In the genomic region with DNA sequence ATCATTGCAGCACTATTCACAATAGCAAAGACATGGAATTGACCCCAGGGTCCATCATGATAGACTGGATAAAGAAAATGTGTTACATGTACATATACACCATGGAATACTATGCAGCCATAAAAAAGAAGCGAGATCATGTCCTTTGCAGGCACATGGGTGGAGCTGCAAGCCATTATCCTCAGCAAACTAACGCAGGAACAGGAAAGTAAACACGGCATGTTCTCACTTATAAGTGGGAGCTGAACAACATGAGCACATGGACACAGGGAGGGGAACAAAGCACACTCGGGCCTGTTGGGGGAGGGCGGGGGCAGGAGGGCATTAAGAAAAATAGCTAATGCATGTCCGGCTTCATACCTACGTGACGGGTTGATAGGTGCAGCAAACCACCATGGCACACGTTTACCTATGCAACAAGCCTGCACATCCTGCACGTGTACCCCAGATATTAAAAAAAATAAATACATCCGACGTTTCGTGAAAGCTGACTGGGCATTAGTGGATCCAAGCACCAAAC, we compare ENCODE assay signal across 1 cellular context.
TF ChIP-seq lines count a peak whose summit lies in the region.

No MANE protein-coding gene starts in this region.

TF ChIP-seq in HepG2, 621 proteins besides CTCF, POLR2A, EP300 and RAD21 (continued from another document and continues in another):
- TF ChIP-seq, protein P1, sequence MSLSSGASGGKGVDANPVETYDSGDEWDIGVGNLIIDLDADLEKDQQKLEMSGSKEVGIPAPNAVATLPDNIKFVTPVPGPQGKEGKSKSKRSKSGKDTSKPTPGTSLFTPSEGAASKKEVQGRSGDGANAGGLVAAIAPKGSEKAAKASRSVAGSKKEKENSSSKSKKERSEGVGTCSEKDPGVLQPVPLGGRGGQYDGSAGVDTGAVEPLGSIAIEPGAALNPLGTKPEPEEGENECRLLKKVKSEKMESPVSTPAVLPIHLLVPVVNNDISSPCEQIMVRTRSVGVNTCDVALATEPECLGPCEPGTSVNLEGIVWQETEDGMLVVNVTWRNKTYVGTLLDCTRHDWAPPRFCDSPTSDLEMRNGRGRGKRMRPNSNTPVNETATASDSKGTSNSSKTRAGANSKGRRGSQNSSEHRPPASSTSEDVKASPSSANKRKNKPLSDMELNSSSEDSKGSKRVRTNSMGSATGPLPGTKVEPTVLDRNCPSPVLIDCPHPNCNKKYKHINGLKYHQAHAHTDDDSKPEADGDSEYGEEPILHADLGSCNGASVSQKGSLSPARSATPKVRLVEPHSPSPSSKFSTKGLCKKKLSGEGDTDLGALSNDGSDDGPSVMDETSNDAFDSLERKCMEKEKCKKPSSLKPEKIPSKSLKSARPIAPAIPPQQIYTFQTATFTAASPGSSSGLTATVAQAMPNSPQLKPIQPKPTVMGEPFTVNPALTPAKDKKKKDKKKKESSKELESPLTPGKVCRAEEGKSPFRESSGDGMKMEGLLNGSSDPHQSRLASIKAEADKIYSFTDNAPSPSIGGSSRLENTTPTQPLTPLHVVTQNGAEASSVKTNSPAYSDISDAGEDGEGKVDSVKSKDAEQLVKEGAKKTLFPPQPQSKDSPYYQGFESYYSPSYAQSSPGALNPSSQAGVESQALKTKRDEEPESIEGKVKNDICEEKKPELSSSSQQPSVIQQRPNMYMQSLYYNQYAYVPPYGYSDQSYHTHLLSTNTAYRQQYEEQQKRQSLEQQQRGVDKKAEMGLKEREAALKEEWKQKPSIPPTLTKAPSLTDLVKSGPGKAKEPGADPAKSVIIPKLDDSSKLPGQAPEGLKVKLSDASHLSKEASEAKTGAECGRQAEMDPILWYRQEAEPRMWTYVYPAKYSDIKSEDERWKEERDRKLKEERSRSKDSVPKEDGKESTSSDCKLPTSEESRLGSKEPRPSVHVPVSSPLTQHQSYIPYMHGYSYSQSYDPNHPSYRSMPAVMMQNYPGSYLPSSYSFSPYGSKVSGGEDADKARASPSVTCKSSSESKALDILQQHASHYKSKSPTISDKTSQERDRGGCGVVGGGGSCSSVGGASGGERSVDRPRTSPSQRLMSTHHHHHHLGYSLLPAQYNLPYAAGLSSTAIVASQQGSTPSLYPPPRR (CRISPR knock-in tag; IDR thresholded peaks at IDR 0.05; ENCODE audit: borderline replicate concordance), result peak; percentile 34
- TF ChIP-seq ZNF570 (CRISPR knock-in tag; IDR thresholded peaks at IDR 0.05; ENCODE audit: borderline replicate concordance), result no peak
- TF ChIP-seq ZMYM2 (CRISPR knock-in tag; IDR thresholded peaks at IDR 0.05), result peak; percentile 80; the same call in 1 of the 2 replicates
- TF ChIP-seq FOXA3 (CRISPR knock-in tag; IDR thresholded peaks at IDR 0.05), result peak; percentile 78
- TF ChIP-seq SIN3B (IDR thresholded peaks at IDR 0.05; ENCODE audit: low read length), result no peak
- TF ChIP-seq CCDC6 (CRISPR knock-in tag; IDR thresholded peaks at IDR 0.05), result peak; percentile 8; the same call in 1 of the 2 replicates
- TF ChIP-seq, protein P2, sequence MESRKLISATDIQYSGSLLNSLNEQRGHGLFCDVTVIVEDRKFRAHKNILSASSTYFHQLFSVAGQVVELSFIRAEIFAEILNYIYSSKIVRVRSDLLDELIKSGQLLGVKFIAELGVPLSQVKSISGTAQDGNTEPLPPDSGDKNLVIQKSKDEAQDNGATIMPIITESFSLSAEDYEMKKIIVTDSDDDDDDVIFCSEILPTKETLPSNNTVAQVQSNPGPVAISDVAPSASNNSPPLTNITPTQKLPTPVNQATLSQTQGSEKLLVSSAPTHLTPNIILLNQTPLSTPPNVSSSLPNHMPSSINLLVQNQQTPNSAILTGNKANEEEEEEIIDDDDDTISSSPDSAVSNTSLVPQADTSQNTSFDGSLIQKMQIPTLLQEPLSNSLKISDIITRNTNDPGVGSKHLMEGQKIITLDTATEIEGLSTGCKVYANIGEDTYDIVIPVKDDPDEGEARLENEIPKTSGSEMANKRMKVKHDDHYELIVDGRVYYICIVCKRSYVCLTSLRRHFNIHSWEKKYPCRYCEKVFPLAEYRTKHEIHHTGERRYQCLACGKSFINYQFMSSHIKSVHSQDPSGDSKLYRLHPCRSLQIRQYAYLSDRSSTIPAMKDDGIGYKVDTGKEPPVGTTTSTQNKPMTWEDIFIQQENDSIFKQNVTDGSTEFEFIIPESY (CRISPR knock-in tag; IDR thresholded peaks at IDR 0.05), result peak; percentile 43; the same call in 1 of the 2 replicates
- TF ChIP-seq, protein P3, sequence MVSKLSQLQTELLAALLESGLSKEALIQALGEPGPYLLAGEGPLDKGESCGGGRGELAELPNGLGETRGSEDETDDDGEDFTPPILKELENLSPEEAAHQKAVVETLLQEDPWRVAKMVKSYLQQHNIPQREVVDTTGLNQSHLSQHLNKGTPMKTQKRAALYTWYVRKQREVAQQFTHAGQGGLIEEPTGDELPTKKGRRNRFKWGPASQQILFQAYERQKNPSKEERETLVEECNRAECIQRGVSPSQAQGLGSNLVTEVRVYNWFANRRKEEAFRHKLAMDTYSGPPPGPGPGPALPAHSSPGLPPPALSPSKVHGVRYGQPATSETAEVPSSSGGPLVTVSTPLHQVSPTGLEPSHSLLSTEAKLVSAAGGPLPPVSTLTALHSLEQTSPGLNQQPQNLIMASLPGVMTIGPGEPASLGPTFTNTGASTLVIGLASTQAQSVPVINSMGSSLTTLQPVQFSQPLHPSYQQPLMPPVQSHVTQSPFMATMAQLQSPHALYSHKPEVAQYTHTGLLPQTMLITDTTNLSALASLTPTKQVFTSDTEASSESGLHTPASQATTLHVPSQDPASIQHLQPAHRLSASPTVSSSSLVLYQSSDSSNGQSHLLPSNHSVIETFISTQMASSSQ (IDR thresholded peaks at IDR 0.05; ENCODE audit: low read depth), result 0 out of 2 replicates have a peak, but pooled peaks have one; percentile 18
- TF ChIP-seq, protein P3 (CRISPR knock-in tag; IDR thresholded peaks at IDR 0.05; ENCODE audit: borderline replicate concordance), result no peak
- TF ChIP-seq, protein P4, sequence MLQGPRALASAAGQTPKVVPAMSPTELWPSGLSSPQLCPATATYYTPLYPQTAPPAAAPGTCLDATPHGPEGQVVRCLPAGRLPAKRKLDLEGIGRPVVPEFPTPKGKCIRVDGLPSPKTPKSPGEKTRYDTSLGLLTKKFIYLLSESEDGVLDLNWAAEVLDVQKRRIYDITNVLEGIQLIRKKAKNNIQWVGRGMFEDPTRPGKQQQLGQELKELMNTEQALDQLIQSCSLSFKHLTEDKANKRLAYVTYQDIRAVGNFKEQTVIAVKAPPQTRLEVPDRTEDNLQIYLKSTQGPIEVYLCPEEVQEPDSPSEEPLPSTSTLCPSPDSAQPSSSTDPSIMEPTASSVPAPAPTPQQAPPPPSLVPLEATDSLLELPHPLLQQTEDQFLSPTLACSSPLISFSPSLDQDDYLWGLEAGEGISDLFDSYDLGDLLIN (CRISPR knock-in tag; IDR thresholded peaks at IDR 0.05; ENCODE audit: borderline replicate concordance), result peak; percentile 20; the same call in 1 of the 2 replicates
- peak; percentile 27; the same call in 1 of the 2 replicates for TF ChIP-seq ZSCAN9 (CRISPR knock-in tag; IDR thresholded peaks at IDR 0.05; ENCODE audit: borderline replicate concordance)
- peak; percentile 65; the same call in 1 of the 2 replicates for TF ChIP-seq ZFP90 (CRISPR knock-in tag; IDR thresholded peaks at IDR 0.05; ENCODE audit: borderline replicate concordance)
- TF ChIP-seq ZNF841 (CRISPR knock-in tag; IDR thresholded peaks at IDR 0.05; ENCODE audit: borderline replicate concordance), result no peak
- TF ChIP-seq KDM6A (CRISPR knock-in tag; IDR thresholded peaks at IDR 0.05; ENCODE audit: low read depth), result 0 out of 2 replicates have a peak, but pooled peaks have one; percentile 32
- 0 out of 2 replicates have a peak, but pooled peaks have one; percentile 21 for TF ChIP-seq ZNF256 (CRISPR knock-in tag; conservative IDR thresholded peaks at IDR 0.05)
- TF ChIP-seq HNF4A (CRISPR knock-in tag; IDR thresholded peaks at IDR 0.05), result peak; percentile 27; the same call in 1 of the 2 replicates
- no peak for TF ChIP-seq ZSCAN31 (CRISPR knock-in tag; IDR thresholded peaks at IDR 0.05; ENCODE audit: low read depth)
- 0 out of 2 replicates have a peak, but pooled peaks have one; percentile 56 for TF ChIP-seq ZSCAN29 (CRISPR knock-in tag; conservative IDR thresholded peaks at IDR 0.05)
- TF ChIP-seq HOXA5 (CRISPR knock-in tag; IDR thresholded peaks at IDR 0.05), result 0 out of 2 replicates have a peak, but pooled peaks have one; percentile 49
- TF ChIP-seq, protein P5, sequence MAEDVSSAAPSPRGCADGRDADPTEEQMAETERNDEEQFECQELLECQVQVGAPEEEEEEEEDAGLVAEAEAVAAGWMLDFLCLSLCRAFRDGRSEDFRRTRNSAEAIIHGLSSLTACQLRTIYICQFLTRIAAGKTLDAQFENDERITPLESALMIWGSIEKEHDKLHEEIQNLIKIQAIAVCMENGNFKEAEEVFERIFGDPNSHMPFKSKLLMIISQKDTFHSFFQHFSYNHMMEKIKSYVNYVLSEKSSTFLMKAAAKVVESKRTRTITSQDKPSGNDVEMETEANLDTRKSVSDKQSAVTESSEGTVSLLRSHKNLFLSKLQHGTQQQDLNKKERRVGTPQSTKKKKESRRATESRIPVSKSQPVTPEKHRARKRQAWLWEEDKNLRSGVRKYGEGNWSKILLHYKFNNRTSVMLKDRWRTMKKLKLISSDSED (CRISPR knock-in tag; IDR thresholded peaks at IDR 0.05), result no peak
- 0 out of 2 replicates have a peak, but pooled peaks have one; percentile 11 for TF ChIP-seq ZNF430 (CRISPR knock-in tag; IDR thresholded peaks at IDR 0.05)
- TF ChIP-seq ZNF619 (CRISPR knock-in tag; IDR thresholded peaks at IDR 0.05), result 0 out of 2 replicates have a peak, but pooled peaks have one; percentile 6
- TF ChIP-seq STAG1 (CRISPR knock-in tag; IDR thresholded peaks at IDR 0.05), result no peak
- no peak for TF ChIP-seq CENPX (CRISPR knock-in tag; IDR thresholded peaks at IDR 0.05)
- peak; percentile 85 for TF ChIP-seq FOXK2 (IDR thresholded peaks at IDR 0.05)
- TF ChIP-seq ARNTL (CRISPR knock-in tag; IDR thresholded peaks at IDR 0.05), result peak; percentile 14; the same call in 1 of the 2 replicates
- TF ChIP-seq ADNP (CRISPR knock-in tag; IDR thresholded peaks at IDR 0.05), result peak; percentile 86
- TF ChIP-seq ZNF296 (CRISPR knock-in tag; conservative IDR thresholded peaks at IDR 0.05), result 0 out of 2 replicates have a peak, but pooled peaks have one; percentile 18
- TF ChIP-seq, protein P6, sequence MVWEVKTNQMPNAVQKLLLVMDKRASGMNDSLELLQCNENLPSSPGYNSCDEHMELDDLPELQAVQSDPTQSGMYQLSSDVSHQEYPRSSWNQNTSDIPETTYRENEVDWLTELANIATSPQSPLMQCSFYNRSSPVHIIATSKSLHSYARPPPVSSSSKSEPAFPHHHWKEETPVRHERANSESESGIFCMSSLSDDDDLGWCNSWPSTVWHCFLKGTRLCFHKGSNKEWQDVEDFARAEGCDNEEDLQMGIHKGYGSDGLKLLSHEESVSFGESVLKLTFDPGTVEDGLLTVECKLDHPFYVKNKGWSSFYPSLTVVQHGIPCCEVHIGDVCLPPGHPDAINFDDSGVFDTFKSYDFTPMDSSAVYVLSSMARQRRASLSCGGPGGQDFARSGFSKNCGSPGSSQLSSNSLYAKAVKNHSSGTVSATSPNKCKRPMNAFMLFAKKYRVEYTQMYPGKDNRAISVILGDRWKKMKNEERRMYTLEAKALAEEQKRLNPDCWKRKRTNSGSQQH (CRISPR knock-in tag; IDR thresholded peaks at IDR 0.05; ENCODE audit: low read depth), result no peak
- TF ChIP-seq, protein P7, sequence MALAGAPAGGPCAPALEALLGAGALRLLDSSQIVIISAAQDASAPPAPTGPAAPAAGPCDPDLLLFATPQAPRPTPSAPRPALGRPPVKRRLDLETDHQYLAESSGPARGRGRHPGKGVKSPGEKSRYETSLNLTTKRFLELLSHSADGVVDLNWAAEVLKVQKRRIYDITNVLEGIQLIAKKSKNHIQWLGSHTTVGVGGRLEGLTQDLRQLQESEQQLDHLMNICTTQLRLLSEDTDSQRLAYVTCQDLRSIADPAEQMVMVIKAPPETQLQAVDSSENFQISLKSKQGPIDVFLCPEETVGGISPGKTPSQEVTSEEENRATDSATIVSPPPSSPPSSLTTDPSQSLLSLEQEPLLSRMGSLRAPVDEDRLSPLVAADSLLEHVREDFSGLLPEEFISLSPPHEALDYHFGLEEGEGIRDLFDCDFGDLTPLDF (CRISPR knock-in tag; IDR thresholded peaks at IDR 0.05), result 0 out of 2 replicates have a peak, but pooled peaks have one; percentile 10
- peak; percentile 54; the same call in 1 of the 2 replicates for TF ChIP-seq POLR2AphosphoS5 (IDR thresholded peaks at IDR 0.05; ENCODE audit: low read depth, low read length)
- TF ChIP-seq SOX5 (CRISPR knock-in tag; IDR thresholded peaks at IDR 0.05; ENCODE audit: borderline replicate concordance), result peak; percentile 50; the same call in 1 of the 2 replicates
- TF ChIP-seq, protein P8, sequence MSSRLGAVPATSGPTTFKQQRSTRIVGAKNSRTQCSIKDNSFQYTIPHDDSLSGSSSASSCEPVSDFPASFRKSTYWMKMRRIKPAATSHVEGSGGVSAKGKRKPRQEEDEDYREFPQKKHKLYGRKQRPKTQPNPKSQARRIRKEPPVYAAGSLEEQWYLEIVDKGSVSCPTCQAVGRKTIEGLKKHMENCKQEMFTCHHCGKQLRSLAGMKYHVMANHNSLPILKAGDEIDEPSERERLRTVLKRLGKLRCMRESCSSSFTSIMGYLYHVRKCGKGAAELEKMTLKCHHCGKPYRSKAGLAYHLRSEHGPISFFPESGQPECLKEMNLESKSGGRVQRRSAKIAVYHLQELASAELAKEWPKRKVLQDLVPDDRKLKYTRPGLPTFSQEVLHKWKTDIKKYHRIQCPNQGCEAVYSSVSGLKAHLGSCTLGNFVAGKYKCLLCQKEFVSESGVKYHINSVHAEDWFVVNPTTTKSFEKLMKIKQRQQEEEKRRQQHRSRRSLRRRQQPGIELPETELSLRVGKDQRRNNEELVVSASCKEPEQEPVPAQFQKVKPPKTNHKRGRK (CRISPR knock-in tag; IDR thresholded peaks at IDR 0.05), result 0 out of 2 replicates have a peak, but pooled peaks have one; percentile 35
- no peak for TF ChIP-seq ZNF329 (CRISPR knock-in tag; IDR thresholded peaks at IDR 0.05; ENCODE audit: low read depth)
